ENCODE assay signal across 7 cellular contexts in the genomic region with DNA sequence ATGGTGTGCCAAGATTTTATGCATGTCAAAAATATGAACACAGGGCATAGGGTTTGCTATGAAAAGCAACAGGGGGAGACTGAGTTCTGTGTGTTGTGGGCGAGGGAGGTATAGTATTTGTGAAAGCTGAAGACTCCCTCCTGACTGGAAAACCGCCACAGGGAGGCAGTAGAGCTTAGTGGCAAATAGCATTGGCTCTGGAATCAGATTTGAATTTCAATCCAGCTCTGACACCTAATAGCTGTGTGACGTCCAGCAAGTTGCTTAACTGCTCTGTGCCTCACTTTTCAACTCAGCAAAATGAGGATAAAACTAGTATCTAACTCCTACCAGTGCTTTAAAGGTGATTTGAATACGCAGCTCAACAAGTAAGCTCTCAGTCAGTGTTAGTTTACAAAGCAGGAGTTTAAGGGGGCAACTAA. TPM values are rescaled to one million over a fixed set of nuclear protein-coding genes. Genes with fewer than 3 reads are reported as not detected.
DNase-seq lines count a peak whose midpoint lies in the region; ATAC-seq, FAIRE-seq and TF ChIP-seq lines count a peak whose summit lies in the region.

No MANE protein-coding gene starts in this region.

- H3K9me3 ChIP-seq in liver (ENCODE audit: control insufficient read depth in 4 of 4, low read length in 3 of 4): no peaks in the 10 kb centered on the region

- H3K4me1 ChIP-seq in liver (ENCODE audit: control insufficient read depth in 4 of 4, insufficient read depth in 4 of 4, low read length in 3 of 4): no peaks in the 10 kb centered on the region

- H3K9ac ChIP-seq in liver (ENCODE audit: low read depth in 1 of 2, low read length in 2 of 2): no peak overlapping the region

- TF ChIP-seq RAD21 in liver (IDR thresholded peaks at IDR 0.05): peak; percentile 64 to 77

- no peak overlapping the region for H3K27ac ChIP-seq in liver (ENCODE audit: low read depth in 1 of 2, low read length in 2 of 2)

- H3K36me3 ChIP-seq in liver (ENCODE audit: control insufficient read depth in 4 of 4, insufficient read depth in 3 of 4, low read depth in 1 of 4, low read length in 3 of 4): no peaks in the 10 kb centered on the region

- no peak overlapping the region for H3K4me3 ChIP-seq in liver (ENCODE audit: low read depth in 1 of 3, low read length in 3 of 3)

- 50% methylated on average over 4 of the region's 4 CpGs for WGBS in liver

- TF ChIP-seq CTCF in GM12872 (IDR thresholded peaks at IDR 0.05; ENCODE audit: insufficient read depth, low read depth, low read length): peak; percentile 56; the same call in 2 of the 3 replicates
- peak; percentile 30 for TF ChIP-seq CTCF in liver (IDR thresholded peaks at IDR 0.05; ENCODE audit: low read depth, low read length, missing input control)

- peak; percentile 10 for DNase-seq in NOMO-1 treated with dmso at 0.1 percent for 144 hours (lab: John Stamatoyannopoulos, UW; ENCODE audit: unreplicated experiment)
- peak; percentile 11 for DNase-seq in activated T-helper 9 cell treated with anti-CD3 and anti-CD28 coated beads, Interleukin-2, amount 50 U/mL, for 16 hours (ENCODE audit: low read depth)
- DNase-seq in H54 (ENCODE audit: insufficient read length, low spot score): no peak
- DNase-seq in NCI-H187 (lab: John Stamatoyannopoulos, UW): no peak

- TF ChIP-seq POLR2A in H54 (IDR thresholded peaks at IDR 0.05; ENCODE audit: low read depth, low read length): no peak

- no peak for FAIRE-seq in H54 (lab: Jason Lieb, UNC)

- ATAC-seq in GM19324 (IDR thresholded peaks at IDR 0.05; ENCODE audit: low FRiP score, unreplicated experiment): no peak

- no peaks in the 10 kb centered on the region for H3K27me3 ChIP-seq in liver (ENCODE audit: control insufficient read depth in 4 of 4, insufficient read depth in 4 of 4, low read length in 3 of 4)

TF ChIP-seq in liver, 16 proteins besides CTCF, POLR2A, EP300 and RAD21:
- TF ChIP-seq, protein P1, sequence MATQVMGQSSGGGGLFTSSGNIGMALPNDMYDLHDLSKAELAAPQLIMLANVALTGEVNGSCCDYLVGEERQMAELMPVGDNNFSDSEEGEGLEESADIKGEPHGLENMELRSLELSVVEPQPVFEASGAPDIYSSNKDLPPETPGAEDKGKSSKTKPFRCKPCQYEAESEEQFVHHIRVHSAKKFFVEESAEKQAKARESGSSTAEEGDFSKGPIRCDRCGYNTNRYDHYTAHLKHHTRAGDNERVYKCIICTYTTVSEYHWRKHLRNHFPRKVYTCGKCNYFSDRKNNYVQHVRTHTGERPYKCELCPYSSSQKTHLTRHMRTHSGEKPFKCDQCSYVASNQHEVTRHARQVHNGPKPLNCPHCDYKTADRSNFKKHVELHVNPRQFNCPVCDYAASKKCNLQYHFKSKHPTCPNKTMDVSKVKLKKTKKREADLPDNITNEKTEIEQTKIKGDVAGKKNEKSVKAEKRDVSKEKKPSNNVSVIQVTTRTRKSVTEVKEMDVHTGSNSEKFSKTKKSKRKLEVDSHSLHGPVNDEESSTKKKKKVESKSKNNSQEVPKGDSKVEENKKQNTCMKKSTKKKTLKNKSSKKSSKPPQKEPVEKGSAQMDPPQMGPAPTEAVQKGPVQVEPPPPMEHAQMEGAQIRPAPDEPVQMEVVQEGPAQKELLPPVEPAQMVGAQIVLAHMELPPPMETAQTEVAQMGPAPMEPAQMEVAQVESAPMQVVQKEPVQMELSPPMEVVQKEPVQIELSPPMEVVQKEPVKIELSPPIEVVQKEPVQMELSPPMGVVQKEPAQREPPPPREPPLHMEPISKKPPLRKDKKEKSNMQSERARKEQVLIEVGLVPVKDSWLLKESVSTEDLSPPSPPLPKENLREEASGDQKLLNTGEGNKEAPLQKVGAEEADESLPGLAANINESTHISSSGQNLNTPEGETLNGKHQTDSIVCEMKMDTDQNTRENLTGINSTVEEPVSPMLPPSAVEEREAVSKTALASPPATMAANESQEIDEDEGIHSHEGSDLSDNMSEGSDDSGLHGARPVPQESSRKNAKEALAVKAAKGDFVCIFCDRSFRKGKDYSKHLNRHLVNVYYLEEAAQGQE (IDR thresholded peaks at IDR 0.05): no peak
- no peak for TF ChIP-seq RXRA (IDR thresholded peaks at IDR 0.05)
- no peak for TF ChIP-seq NR2F2 (IDR thresholded peaks at IDR 0.05)
- TF ChIP-seq, protein P2, sequence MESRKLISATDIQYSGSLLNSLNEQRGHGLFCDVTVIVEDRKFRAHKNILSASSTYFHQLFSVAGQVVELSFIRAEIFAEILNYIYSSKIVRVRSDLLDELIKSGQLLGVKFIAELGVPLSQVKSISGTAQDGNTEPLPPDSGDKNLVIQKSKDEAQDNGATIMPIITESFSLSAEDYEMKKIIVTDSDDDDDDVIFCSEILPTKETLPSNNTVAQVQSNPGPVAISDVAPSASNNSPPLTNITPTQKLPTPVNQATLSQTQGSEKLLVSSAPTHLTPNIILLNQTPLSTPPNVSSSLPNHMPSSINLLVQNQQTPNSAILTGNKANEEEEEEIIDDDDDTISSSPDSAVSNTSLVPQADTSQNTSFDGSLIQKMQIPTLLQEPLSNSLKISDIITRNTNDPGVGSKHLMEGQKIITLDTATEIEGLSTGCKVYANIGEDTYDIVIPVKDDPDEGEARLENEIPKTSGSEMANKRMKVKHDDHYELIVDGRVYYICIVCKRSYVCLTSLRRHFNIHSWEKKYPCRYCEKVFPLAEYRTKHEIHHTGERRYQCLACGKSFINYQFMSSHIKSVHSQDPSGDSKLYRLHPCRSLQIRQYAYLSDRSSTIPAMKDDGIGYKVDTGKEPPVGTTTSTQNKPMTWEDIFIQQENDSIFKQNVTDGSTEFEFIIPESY (IDR thresholded peaks at IDR 0.05): no peak
- no peak for TF ChIP-seq EGR1 (IDR thresholded peaks at IDR 0.05; ENCODE audit: low read depth in 2 of 2)
- TF ChIP-seq, protein P3, sequence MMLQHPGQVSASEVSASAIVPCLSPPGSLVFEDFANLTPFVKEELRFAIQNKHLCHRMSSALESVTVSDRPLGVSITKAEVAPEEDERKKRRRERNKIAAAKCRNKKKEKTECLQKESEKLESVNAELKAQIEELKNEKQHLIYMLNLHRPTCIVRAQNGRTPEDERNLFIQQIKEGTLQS (IDR thresholded peaks at IDR 0.05): no peak
- TF ChIP-seq HNF4A (conservative IDR thresholded peaks at IDR 0.05): no peak
- TF ChIP-seq JUND (IDR thresholded peaks at IDR 0.05): no peak
- TF ChIP-seq TAF1 (conservative IDR thresholded peaks at IDR 0.05): no peak
- no peak for TF ChIP-seq SP1 (IDR thresholded peaks at IDR 0.05)
- no peak for TF ChIP-seq GABPA (IDR thresholded peaks at IDR 0.05 in 1 of 2, conservative IDR thresholded peaks at IDR 0.05 in 1 of 2)
- no peak for TF ChIP-seq YY1 (IDR thresholded peaks at IDR 0.05)

RNA-seq across cellular contexts. Expression of a gene that starts 22.0 kb away (rescaled TPM):
- 10 to 100 TPM; 10.5 to 61.1 TPM for total RNA-seq in liver
- 10 to 100 TPM; 15.4 to 20.2 TPM for polyA plus RNA-seq in liver

Comparison
In these comparisons a context has a peak if more than half of its experiments do, and no peak if none do; other contexts are left out.
1. DNase-seq: peak in NOMO-1 treated with dmso at 0.1 percent for 144 hours (single experiment) and activated T-helper 9 cell treated with anti-CD3 and anti-CD28 coated beads, Interleukin-2, amount 50 U/mL, for 16 hours (single experiment); none in H54 (single experiment) and NCI-H187 (0 of 2).